ENCODE assay signal across 8 cellular contexts in genomic region chr15:66865622-66866611, GRCh38.
DNase-seq lines count a peak whose midpoint lies in the region; ATAC-seq, FAIRE-seq and TF ChIP-seq lines count a peak whose summit lies in the region.

No MANE protein-coding gene starts in this region.

- no peak overlapping the region for H3K27ac ChIP-seq in esophagus squamous epithelium
- H3K27ac ChIP-seq in WERI-Rb-1 = no peak overlapping the region

- H3K36me3 ChIP-seq in esophagus squamous epithelium (no peaks in the 10 kb centered on the region), WERI-Rb-1 (no peaks in the 10 kb centered on the region)

- no peak for TF ChIP-seq POLR2A in esophagus squamous epithelium (IDR thresholded peaks at IDR 0.05)

- H3K9me3 Mint-ChIP-seq in CD14-positive monocyte = peaks cover 0 to 7% (median 0%) of the 10 kb centered on the region in 7 donors

- peaks cover 35% of the 10 kb centered on the region for H3K4me1 Mint-ChIP-seq in CD14-positive monocyte

- peak overlapping the region; percentile 70 to 90 (median 81) for H3K27ac Mint-ChIP-seq in CD14-positive monocyte

- H3K4me3 Mint-ChIP-seq in CD14-positive monocyte = peak overlapping the region in 1 of 2 donors; percentile 39

- intact Hi-C loops in CD14-positive monocyte (cut with micrococcal nuclease) (no loop called here), esophagus squamous epithelium (cut with DNase I) (no loop called here)

- no peak overlapping the region for H3K4me3 ChIP-seq in esophagus squamous epithelium
- no peak overlapping the region for H3K4me3 ChIP-seq in WERI-Rb-1 (ENCODE audit: low read depth, low read length)

- no peak for FAIRE-seq in HTR-8/SVneo (lab: Jason Lieb, UNC)

- TF ChIP-seq CTCF in CD14-positive monocyte (IDR thresholded peaks at IDR 0.05) (no peak), esophagus squamous epithelium (IDR thresholded peaks at IDR 0.05) (no peak), WERI-Rb-1 (IDR thresholded peaks at IDR 0.05; ENCODE audit: low read depth, low read length) (no peak)

- H3K27me3 ChIP-seq in esophagus squamous epithelium = peaks cover 0 to 5% (median 0%) of the 10 kb centered on the region in 4 donors
- no peaks in the 10 kb centered on the region for H3K27me3 ChIP-seq in WERI-Rb-1 (ENCODE audit: insufficient read depth, low read depth, severe bottlenecking)

- ATAC-seq in GM21390 (IDR thresholded peaks at IDR 0.05; ENCODE audit: unreplicated experiment) = peak; percentile 91
- no peak for ATAC-seq in GM19324 (IDR thresholded peaks at IDR 0.05; ENCODE audit: low FRiP score, unreplicated experiment)

- peaks cover 0 to 5% (median 0%) of the 10 kb centered on the region in 3 donors for H3K27me3 Mint-ChIP-seq in CD14-positive monocyte (ENCODE audit: low read depth in 3 of 3)

- DNase-seq in CD14-positive monocyte (ENCODE audit: low spot score) (peak; percentile 86), Kasumi-1 (lab: John Stamatoyannopoulos, UW) (peak; percentile 89 to 94), esophagus squamous epithelium (lab: John Stamatoyannopoulos, UW) (peak; percentile 32), HTR-8/SVneo (ENCODE audit: insufficient read length, low spot score) (no peak), NCI-H345 (lab: John Stamatoyannopoulos, UW) (no peak), WERI-Rb-1 (no peak)

- H3K4me1 ChIP-seq in esophagus squamous epithelium = peaks cover 0 to 12% (median 0%) of the 10 kb centered on the region in 3 donors

- no peaks in the 10 kb centered on the region for H3K9me3 ChIP-seq in esophagus squamous epithelium
- no peaks in the 10 kb centered on the region for H3K9me3 ChIP-seq in WERI-Rb-1 (ENCODE audit: severe bottlenecking)

- WGBS in esophagus squamous epithelium, 2 donors = 86 to 88% methylated on average over 9 to 13 of the region's 15 CpGs

- peaks cover 0 to 10% of the 10 kb centered on the region in 2 donors for H3K36me3 Mint-ChIP-seq in CD14-positive monocyte

Comparison
In these comparisons a context has a peak if more than half of its experiments do, and no peak if none do; other contexts are left out.
1. DNase-seq: peak in CD14-positive monocyte (single experiment), Kasumi-1 (2 of 2) and esophagus squamous epithelium (single experiment); none in HTR-8/SVneo (single experiment), NCI-H345 (single experiment) and WERI-Rb-1 (single experiment).